ENCODE assay signal across 33 cellular contexts in the genomic region with DNA sequence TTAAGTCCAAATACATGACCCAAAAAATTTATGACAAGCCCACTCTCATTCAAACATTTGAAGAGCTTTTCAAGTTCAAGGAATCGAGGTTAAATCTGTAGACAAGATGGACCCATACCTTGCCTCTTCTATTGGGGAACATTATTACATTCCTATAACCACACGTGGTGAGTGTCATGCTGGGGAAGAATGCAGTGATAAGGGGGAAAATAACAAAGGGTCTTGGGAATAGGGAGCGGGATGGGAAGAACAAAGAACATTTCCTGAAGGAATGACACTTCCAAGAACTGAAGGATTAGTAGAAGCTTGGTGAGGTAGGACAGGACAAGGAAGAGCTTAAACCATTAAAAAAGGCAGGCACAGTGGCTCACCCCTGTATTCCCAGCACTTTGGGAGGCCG. TPM values are rescaled to one million over a fixed set of nuclear protein-coding genes. Genes with fewer than 3 reads are reported as not detected.
"Had no signal": no experiment of that assay in that cellular context is flagged by ENCODE, and none has a peak within 500 bp of the region (broad histone marks: within the 10 kb centered on the region; RNA-seq: fewer than 3 reads in every experiment).

No MANE protein-coding gene starts in this region.

- H3K9me3 Mint-ChIP-seq: activated naive CD8-positive, alpha-beta T cell treated with anti-CD3 and anti-CD28 coated beads, Interleukin-2, amount 50 U/mL, for 24 hours; naive B cell; neural crest cell had no signal

- DNase-seq: activated CD4-positive, alpha-beta T cell treated with anti-CD3 and anti-CD28 coated beads for 1 hour; activated CD8-positive, alpha-beta memory T cell treated with anti-CD3 and anti-CD28 coated beads for 24 hours; activated effector memory CD4-positive, alpha-beta T cell treated with Interleukin-2 at 50 U/mL for 16 hours; activated naive CD4-positive, alpha-beta T cell treated with Interleukin-2 at 50 U/mL for 16 hours; activated naive CD8-positive, alpha-beta T cell treated with anti-CD3 and anti-CD28 coated beads, Interleukin-2, amount 50 U/mL, for 24 hours; amygdala; caudate nucleus; cortex of kidney; foreskin fibroblast; head of caudate nucleus; hippocampal formation; kidney; left colon; mammary epithelial cell; naive B cell; occipital lobe; psoas muscle; stimulated activated CD4-positive, alpha-beta T cell treated with anti-CD3 and anti-CD28 coated beads, Interleukin-1b, Interleukin-23, amount 100 ng/mL, for 48 hours; stimulated activated CD4-positive, alpha-beta T cell treated with anti-CD3 and anti-CD28 coated beads, Interleukin-4, amount 100 ng/mL, for 4 hours; stimulated activated CD8-positive, alpha-beta memory T cell treated with anti-CD3 and anti-CD28 coated beads, Interleukin-4, amount 100 ng/mL, for 48 hours; stimulated activated naive B cell treated with anti-CD40 and anti-IgM and Interleukin-4, amounts not matched to agents 10 μg/mL and 1 μg/mL and 100 μg/mL, for 72 hours; stomach; T-helper 1 cell; T1000; tibial artery; WERI-Rb-1 had no signal

- H3K27ac Mint-ChIP-seq: activated naive CD8-positive, alpha-beta T cell treated with anti-CD3 and anti-CD28 coated beads, Interleukin-2, amount 50 U/mL, for 24 hours; mesothelial cell of epicardium; stimulated activated naive B cell treated with anti-CD40 and anti-IgM and Interleukin-4, amounts not matched to agents 10 μg/mL and 1 μg/mL and 100 μg/mL, for 72 hours had no signal

- H3K4me3 ChIP-seq: psoas muscle, smooth muscle cell, stomach, tibial artery had no signal

- H3K36me3 Mint-ChIP-seq: naive B cell had no signal

- H3K9me3 ChIP-seq: psoas muscle, stomach, tibial artery had no signal

- H3K4me1 ChIP-seq: parathyroid adenoma, psoas muscle had no signal

- H3K4me1 Mint-ChIP-seq: neural crest cell had no signal

- H3K27me3 Mint-ChIP-seq: activated naive CD8-positive, alpha-beta T cell treated with anti-CD3 and anti-CD28 coated beads, Interleukin-2, amount 50 U/mL, for 24 hours; naive B cell; stimulated activated naive B cell treated with anti-CD40 and anti-IgM and Interleukin-4, amounts not matched to agents 10 μg/mL and 1 μg/mL and 100 μg/mL, for 72 hours had no signal

- H3K36me3 ChIP-seq: stomach, tibial artery, WERI-Rb-1 had no signal

- ATAC-seq: activated naive CD8-positive, alpha-beta T cell treated with anti-CD3 and anti-CD28 coated beads, Interleukin-2, amount 50 U/mL, for 24 hours; esophagus mucosa; left colon; psoas muscle; stimulated activated naive B cell treated with anti-CD40 and anti-IgM and Interleukin-4, amounts not matched to agents 10 μg/mL and 1 μg/mL and 100 μg/mL, for 72 hours had no signal

- H3K4me3 Mint-ChIP-seq: activated naive CD8-positive, alpha-beta T cell treated with anti-CD3 and anti-CD28 coated beads, Interleukin-2, amount 50 U/mL, for 24 hours; mesothelial cell of epicardium; naive B cell; neural crest cell; stimulated activated naive B cell treated with anti-CD40 and anti-IgM and Interleukin-4, amounts not matched to agents 10 μg/mL and 1 μg/mL and 100 μg/mL, for 72 hours had no signal

- H3K27me3 ChIP-seq: stomach, tibial artery had no signal

RNA-seq across cellular contexts. Expression of a gene that starts 18.8 kb away (rescaled TPM):
- total RNA-seq: esophagus mucosa, smooth muscle cell had no signal

RNA-seq across cellular contexts. Expression of a gene that starts 31.0 kb away (rescaled TPM):
- total RNA-seq: chondrocyte, esophagus mucosa, mammary epithelial cell, mesothelial cell of epicardium, neural crest cell, psoas muscle, smooth muscle cell, ureter had no signal
- polyA plus RNA-seq: mammary epithelial cell, smooth muscle cell had no signal
